ENCODE assay signal across 24 cellular contexts in the genomic region with DNA sequence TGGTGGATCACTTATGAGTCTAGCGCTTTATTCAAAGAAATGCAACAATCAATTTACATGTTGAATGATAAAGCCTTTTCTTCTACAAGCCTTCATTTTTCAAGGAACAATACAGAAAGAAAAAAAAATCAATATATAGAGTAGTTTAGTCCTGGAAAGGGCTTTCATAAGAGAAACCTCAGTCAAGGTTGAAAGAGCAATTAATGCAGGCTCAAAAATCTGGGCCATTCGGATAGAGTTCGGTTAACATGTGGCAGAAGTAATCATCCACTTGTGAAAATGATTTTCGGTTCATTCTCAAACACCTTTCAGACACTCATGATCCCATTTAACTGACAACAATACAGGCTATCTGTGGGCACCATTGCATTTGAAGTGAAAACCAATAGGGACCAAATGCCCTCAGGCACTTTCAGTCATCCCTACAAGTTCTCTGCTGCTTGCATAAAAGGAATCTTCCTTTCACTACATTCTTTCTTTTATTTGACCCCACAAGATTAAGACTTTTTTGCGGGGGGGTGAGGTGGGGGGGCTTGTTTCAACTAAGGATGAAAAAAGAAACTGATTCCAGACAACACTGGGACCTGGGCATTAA.
A peak's percentile ranks its signal among the peaks of the same experiment; 100 is the strongest.
DNase-seq lines count a peak whose midpoint lies in the region; ATAC-seq, FAIRE-seq and TF ChIP-seq lines count a peak whose summit lies in the region.
"Had no signal": no experiment of that assay in that cellular context is flagged by ENCODE, and none has a peak within 500 bp of the region (broad histone marks: within the 10 kb centered on the region; RNA-seq: fewer than 3 reads in every experiment).

No MANE protein-coding gene starts in this region.

- H3K9me3 ChIP-seq in HUES64 (ENCODE audit: insufficient read depth, low read depth, low read length) (no peaks in the 10 kb centered on the region), iPS DF 6.9 (ENCODE audit: control insufficient read depth, insufficient read depth, low read length) (no peaks in the 10 kb centered on the region)
- no peaks in the 10 kb centered on the region for H3K9me3 ChIP-seq in naive thymus-derived CD4-positive, alpha-beta T cell (ENCODE audit: control insufficient read depth in 2 of 3, low read length in 3 of 3)
- H3K9me3 ChIP-seq: colonic mucosa, MG63 had no signal

- no peaks in the 10 kb centered on the region for H3K27me3 Mint-ChIP-seq in naive thymus-derived CD4-positive, alpha-beta T cell
- H3K27me3 Mint-ChIP-seq: activated naive CD8-positive, alpha-beta T cell treated with anti-CD3 and anti-CD28 coated beads for 36 hours; memory B cell had no signal

- no peak overlapping the region for H3K27ac Mint-ChIP-seq in naive thymus-derived CD4-positive, alpha-beta T cell
- H3K27ac Mint-ChIP-seq: activated naive CD8-positive, alpha-beta T cell treated with anti-CD3 and anti-CD28 coated beads for 36 hours; memory B cell had no signal

- peaks cover 0 to 5% (median 0%) of the 10 kb centered on the region in 11 donors for H3K9me3 Mint-ChIP-seq in naive thymus-derived CD4-positive, alpha-beta T cell
- H3K9me3 Mint-ChIP-seq: activated naive CD8-positive, alpha-beta T cell treated with anti-CD3 and anti-CD28 coated beads for 36 hours; memory B cell had no signal

- peaks cover 55% of the 10 kb centered on the region for H3K4me1 ChIP-seq in HUES64 (ENCODE audit: insufficient read depth, low read length)
- H3K4me1 ChIP-seq in iPS DF 6.9 (ENCODE audit: control insufficient read depth, insufficient read depth, low read length): no peaks in the 10 kb centered on the region
- no peaks in the 10 kb centered on the region for H3K4me1 ChIP-seq in naive thymus-derived CD4-positive, alpha-beta T cell (ENCODE audit: control insufficient read depth in 2 of 2, insufficient read depth in 2 of 2, low read length in 2 of 2)
- H3K4me1 ChIP-seq: colonic mucosa, heart left ventricle had no signal

- H3K9ac ChIP-seq in HUES64 (ENCODE audit: low read depth, low read length): no peak overlapping the region

- H3K27ac ChIP-seq in HUES64 (ENCODE audit: low read depth, low read length) (peak overlapping the region; percentile 72; the same call in 1 of the 2 replicates), iPS DF 6.9 (ENCODE audit: low read length) (no peak overlapping the region)
- no peak overlapping the region for H3K27ac ChIP-seq in naive thymus-derived CD4-positive, alpha-beta T cell (ENCODE audit: low read depth, low read length)
- H3K27ac ChIP-seq: colonic mucosa, heart left ventricle had no signal

- H3K36me3 ChIP-seq in HUES64 (ENCODE audit: insufficient read depth, low read length) (no peaks in the 10 kb centered on the region), iPS DF 6.9 (ENCODE audit: control insufficient read depth, insufficient read depth, low read length) (no peaks in the 10 kb centered on the region)
- H3K36me3 ChIP-seq in naive thymus-derived CD4-positive, alpha-beta T cell (ENCODE audit: control insufficient read depth in 2 of 3, insufficient read depth in 3 of 3, low read length in 3 of 3): no peaks in the 10 kb centered on the region
- H3K36me3 ChIP-seq: colonic mucosa, heart left ventricle, MG63 had no signal

- WGBS in HUES64: 9% methylated on average over 4 of the region's 5 CpGs
- no CpG with 5 or more reads among the region's 5 CpGs for WGBS in iPS DF 6.9 (ENCODE audit: insufficient coverage, insufficient read length)

- FAIRE-seq in D721Med (lab: Jason Lieb, UNC): no peak
- FAIRE-seq: K562 had no signal

- no peak for ATAC-seq in naive thymus-derived CD4-positive, alpha-beta T cell
- ATAC-seq: heart left ventricle, K562, sciatic nerve had no signal

- no peaks in the 10 kb centered on the region for H3K36me3 Mint-ChIP-seq in naive thymus-derived CD4-positive, alpha-beta T cell
- H3K36me3 Mint-ChIP-seq: activated naive CD8-positive, alpha-beta T cell treated with anti-CD3 and anti-CD28 coated beads for 36 hours; memory B cell had no signal

- POLR2A ChIA-PET in naive thymus-derived CD4-positive, alpha-beta T cell (lab: Charles Lee): no interaction called here

- TF ChIP-seq CTCF in D721Med (IDR thresholded peaks at IDR 0.05; ENCODE audit: insufficient read depth, missing control alignments): no peak

- CTCF ChIA-PET in naive thymus-derived CD4-positive, alpha-beta T cell (lab: Charles Lee): no interaction called here

- H3K4me3 ChIP-seq in HUES64 (ENCODE audit: low read length): no peak overlapping the region
- H3K4me3 ChIP-seq in iPS DF 6.9 (ENCODE audit: low read length): no peak overlapping the region
- H3K4me3 ChIP-seq in naive thymus-derived CD4-positive, alpha-beta T cell (ENCODE audit: low read length): no peak overlapping the region
- H3K4me3 ChIP-seq: colonic mucosa, heart left ventricle, K562, MG63 had no signal

- no peaks in the 10 kb centered on the region for H3K4me1 Mint-ChIP-seq in naive thymus-derived CD4-positive, alpha-beta T cell
- H3K4me1 Mint-ChIP-seq: activated naive CD8-positive, alpha-beta T cell treated with anti-CD3 and anti-CD28 coated beads for 36 hours; memory B cell had no signal

- DNase-seq in NCI-H146 (lab: John Stamatoyannopoulos, UW) (peak; percentile 81), NCI-H69 (lab: John Stamatoyannopoulos, UW) (peak; percentile 86), iPS DF 6.9 (ENCODE audit: low read depth, low spot score) (peak; percentile 41), D721Med (ENCODE audit: insufficient read length, low spot score) (no peak), RKO (ENCODE audit: low spot score) (no peak), glomerular visceral epithelial cell (ENCODE audit: extremely low spot score) (no peak)
- no peak for DNase-seq in naive thymus-derived CD4-positive, alpha-beta T cell
- DNase-seq: activated effector memory CD4-positive, alpha-beta T cell treated with Interleukin-2 at 50 U/mL for 16 hours; activated naive CD8-positive, alpha-beta T cell treated with anti-CD3 and anti-CD28 coated beads for 36 hours; aorta; colonic mucosa; DMS53; effector memory CD4-positive, alpha-beta T cell; GF-D8; heart left ventricle; MG63; NCI-H2081 treated with DMSO at 0.1 percent for 48 hours; NCI-H526 treated with DMSO at 0.1 percent for 48 hours; stimulated activated CD4-positive, alpha-beta T cell treated with anti-CD3 and anti-CD28 coated beads, Interleukin-12 subunit alpha, Interleukin-12 subunit beta, amount 100 ng/mL, for 4 hours; stimulated activated CD4-positive, alpha-beta T cell treated with anti-CD3 and anti-CD28 coated beads, Interleukin-4, amount 100 ng/mL, for 1 hour had no signal

- no peak overlapping the region for H3K4me3 Mint-ChIP-seq in naive thymus-derived CD4-positive, alpha-beta T cell
- H3K4me3 Mint-ChIP-seq: activated naive CD8-positive, alpha-beta T cell treated with anti-CD3 and anti-CD28 coated beads for 36 hours; memory B cell had no signal

- intact Hi-C loops in naive thymus-derived CD4-positive, alpha-beta T cell (cut with micrococcal nuclease): no loop called here

- H3K27me3 ChIP-seq in HUES64 (ENCODE audit: insufficient read depth, low read length) (no peaks in the 10 kb centered on the region), iPS DF 6.9 (ENCODE audit: control insufficient read depth, insufficient read depth, low read length) (no peaks in the 10 kb centered on the region)
- no peaks in the 10 kb centered on the region for H3K27me3 ChIP-seq in naive thymus-derived CD4-positive, alpha-beta T cell (ENCODE audit: control insufficient read depth in 2 of 2, insufficient read depth in 2 of 2, low read length in 2 of 2)
- H3K27me3 ChIP-seq: colonic mucosa, heart left ventricle, MG63 had no signal

Comparison
In these comparisons a context has a peak if more than half of its experiments do, and no peak if none do; other contexts are left out.
1. DNase-seq: peak in NCI-H146 (single experiment), NCI-H69 (single experiment) and iPS DF 6.9 (single experiment); none in D721Med (single experiment), RKO (single experiment), glomerular visceral epithelial cell (single experiment) and naive thymus-derived CD4-positive, alpha-beta T cell (0 of 9).